In genomic region chr15:61759639-61760038, GRCh38 we compare ENCODE assay signal across 23 cellular contexts.
"Had no signal": no experiment of that assay in that cellular context is flagged by ENCODE, and none has a peak within 500 bp of the region (broad histone marks: within the 10 kb centered on the region; RNA-seq: fewer than 3 reads in every experiment).

No MANE protein-coding gene starts in this region.

- ATAC-seq: activated CD4-positive, CD25-positive, alpha-beta regulatory T cell treated with anti-CD3 and anti-CD28 coated beads, Interleukin-2, amount 50 U/mL, for 24 hours; activated CD8-positive, alpha-beta T cell treated with anti-CD3 and anti-CD28 coated beads for 36 hours; Panc1; Right ventricle myocardium inferior had no signal

- H3K4me1 ChIP-seq: adrenal gland had no signal

- H3K36me3 ChIP-seq: adrenal gland had no signal

- H3K4me3 ChIP-seq: adrenal gland, SK-N-MC had no signal

- H3K27ac ChIP-seq: adrenal gland, SK-N-MC had no signal

- DNase-seq: activated CD4-positive, alpha-beta T cell treated with anti-CD3 and anti-CD28 coated beads for 4 hours; activated CD8-positive, alpha-beta memory T cell treated with anti-CD3 and anti-CD28 coated beads, Interleukin-2, amount 50 U/mL, for 4 hours; activated CD8-positive, alpha-beta T cell treated with anti-CD3 and anti-CD28 coated beads for 36 hours; activated naive CD4-positive, alpha-beta T cell treated with anti-CD3 and anti-CD28 coated beads, Interleukin-2, amount 50 U/mL, for 16 hours; activated naive CD8-positive, alpha-beta T cell treated with anti-CD3 and anti-CD28 coated beads, Interleukin-2, amount 10 ng/mL, durations not matched to agents 7 days and 5 days; activated T-cell treated with anti-CD3 and anti-CD28 coated beads, Interleukin-2, amount 50 U/mL, for 1 hour; adrenal gland; aorta; KG1; NCI-H1105; NCI-H1436 treated with DMSO at 0.1 percent for 48 hours; NCI-H1930; NCI-H2171; NCI-H2227 treated with DMSO at 0.1 percent for 48 hours; NCI-H510A; NCI-H526 treated with DMSO at 0.1 percent for 48 hours; NCI-H82; OCI-M1; RPMI8226 had no signal

- H3K9me3 ChIP-seq: adrenal gland had no signal

- H3K27me3 ChIP-seq: adrenal gland had no signal
